Comparison of ENCODE assay signal across 9 cellular contexts in the genomic region with DNA sequence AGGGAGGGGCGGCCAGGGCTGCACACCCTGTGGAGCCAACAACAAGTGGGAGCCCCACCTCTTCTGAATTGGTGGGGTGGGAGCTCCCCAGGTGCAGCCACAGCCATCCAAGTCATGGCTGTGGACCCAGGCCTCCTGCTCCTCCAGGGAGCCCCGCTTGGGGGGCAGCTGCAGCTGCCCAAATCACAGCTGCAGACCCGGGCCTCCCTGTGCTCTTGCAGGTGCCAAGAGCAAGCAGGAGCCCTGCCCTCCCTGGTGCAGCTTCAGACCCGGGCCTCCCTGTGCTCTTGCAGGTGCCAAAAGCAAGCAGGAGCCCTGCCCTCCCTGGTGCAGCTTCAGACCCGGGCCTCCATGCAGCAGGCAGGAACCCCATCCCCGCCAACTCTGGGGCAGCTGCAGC.
"Had no signal": no experiment of that assay in that cellular context is flagged by ENCODE, and none has a peak within 500 bp of the region (broad histone marks: within the 10 kb centered on the region; RNA-seq: fewer than 3 reads in every experiment).

No MANE protein-coding gene starts in this region.

- H3K27ac Mint-ChIP-seq: GM23338, H9 had no signal

- H3K4me1 Mint-ChIP-seq: GM23338, H9 had no signal

- FAIRE-seq: H1, H54, K562 had no signal

- DNase-seq: H9, HCEC 1CT, IMR-90, KG1 had no signal

- H3K4me3 Mint-ChIP-seq: GM23338, H9 had no signal

- ATAC-seq: K562 had no signal

- H3K27ac ChIP-seq: HL-60 had no signal

- H3K4me2 ChIP-seq: GM23338 had no signal

- H3K4me3 ChIP-seq: GM23338, K562 had no signal

- H2AFZ ChIP-seq: GM23338 had no signal
